Comparison of ENCODE assay signal across 10 cellular contexts in genomic region chr9:120730661-120731514, GRCh38. TPM values are rescaled to one million over a fixed set of nuclear protein-coding genes. Genes with fewer than 3 reads are reported as not detected.
DNase-seq lines count a peak whose midpoint lies in the region; ATAC-seq and TF ChIP-seq lines count a peak whose summit lies in the region.
"Had no signal": no experiment of that assay in that cellular context is flagged by ENCODE, and none has a peak within 500 bp of the region (broad histone marks: within the 10 kb centered on the region; RNA-seq: fewer than 3 reads in every experiment).

No MANE protein-coding gene starts in this region.

- peaks cover 0 to 4% (median 0%) of the 10 kb centered on the region in 7 donors for H3K9me3 Mint-ChIP-seq in CD14-positive monocyte
- H3K9me3 Mint-ChIP-seq: stimulated activated naive CD8-positive, alpha-beta T cell treated with anti-CD3 and anti-CD28 coated beads, Interleukin-15, amount 100 ng/mL, for 72 hours had no signal

- H3K27ac ChIP-seq in cingulate gyrus (ENCODE audit: low read depth, low read length) (peak overlapping the region; percentile 74), right lobe of liver (peak overlapping the region; percentile 72 to 93 (median 90)), adrenal gland (no peak overlapping the region), prostate gland (no peak overlapping the region)

- H3K4me3 ChIP-seq in right lobe of liver (peak overlapping the region in 1 of 3 donors; percentile 10), adrenal gland (no peak overlapping the region), prostate gland (no peak overlapping the region)

- peaks cover 0 to 4% of the 10 kb centered on the region in 2 donors for H3K36me3 Mint-ChIP-seq in CD14-positive monocyte

- WGBS in right lobe of liver (ENCODE audit: insufficient coverage, low coverage, low lambda C conversion rate, missing lambda C conversion rate): 42% methylated on average over 4 of the region's 7 CpGs
- 76 to 86% (median 83%) methylated on average over 7 of the region's 7 CpGs for whole genome bisulfite sequencing in adrenal gland, 4 donors
- WGBS in prostate gland: 82% methylated on average over 7 of the region's 7 CpGs

- DNase-seq in CD14-positive monocyte (ENCODE audit: low spot score): no peak
- DNase-seq in LHCN-M2 (ENCODE audit: low read depth): peak; percentile 96
- DNase-seq in right lobe of liver: peak; percentile 84 to 91 (median 87)
- no peak for DNase-seq in adrenal gland
- no peak for DNase-seq in activated CD4-positive, CD25-positive, alpha-beta regulatory T cell (lab: John Stamatoyannopoulos, UW)
- no peak for DNase-seq in prostate gland (ENCODE audit: low spot score)
- DNase-seq: activated CD4-positive, alpha-beta T cell treated with anti-CD3 and anti-CD28 coated beads, Interleukin-2, amount 50 U/mL, for 4 hours; stimulated activated naive CD8-positive, alpha-beta T cell treated with anti-CD3 and anti-CD28 coated beads, Interleukin-15, amount 100 ng/mL, for 72 hours had no signal

- peaks cover 87% of the 10 kb centered on the region for H3K4me1 Mint-ChIP-seq in CD14-positive monocyte

- peaks cover 0 to 63% (median 22%) of the 10 kb centered on the region in 4 donors for H3K4me1 ChIP-seq in right lobe of liver
- H3K4me1 ChIP-seq in adrenal gland (replicated peaks in 1 of 2): no peaks in the 10 kb centered on the region
- H3K4me1 ChIP-seq in prostate gland (replicated peaks): no peaks in the 10 kb centered on the region

- H3K9me3 ChIP-seq in right lobe of liver (no peaks in the 10 kb centered on the region), adrenal gland (replicated peaks in 1 of 3) (no peaks in the 10 kb centered on the region), prostate gland (no peaks in the 10 kb centered on the region)

- TF ChIP-seq POLR2A in right lobe of liver (IDR thresholded peaks at IDR 0.05): peak; percentile 37
- no peak for TF ChIP-seq POLR2A in adrenal gland (IDR thresholded peaks at IDR 0.05)
- TF ChIP-seq POLR2A in prostate gland (IDR thresholded peaks at IDR 0.05): no peak

- ATAC-seq in right lobe of liver (peak; percentile 73 to 86 (median 76)), HG03045 (IDR thresholded peaks at IDR 0.05; ENCODE audit: unreplicated experiment) (no peak)
- ATAC-seq: stimulated activated naive CD8-positive, alpha-beta T cell treated with anti-CD3 and anti-CD28 coated beads, Interleukin-15, amount 100 ng/mL, for 72 hours had no signal

- intact Hi-C loops in CD14-positive monocyte (cut with micrococcal nuclease) (loop anchor here in 1 of 2 donors (10.0 kb wide), 2 partner anchors 46 to 54 kb away; no protein-coding TSS in a partner anchor), right lobe of liver (cut with DNase I) (no loop called here), adrenal gland (cut with DNase I) (no loop called here), prostate gland (cut with DNase I) (no loop called here)

- H3K27ac Mint-ChIP-seq in CD14-positive monocyte: peak overlapping the region in 5 of 7 donors; percentile 4 to 89 (median 64)
- H3K27ac Mint-ChIP-seq: stimulated activated naive CD8-positive, alpha-beta T cell treated with anti-CD3 and anti-CD28 coated beads, Interleukin-15, amount 100 ng/mL, for 72 hours had no signal

- H3K36me3 ChIP-seq in right lobe of liver: no peaks in the 10 kb centered on the region
- H3K36me3 ChIP-seq in adrenal gland (replicated peaks in 1 of 2): no peaks in the 10 kb centered on the region
- H3K36me3 ChIP-seq in prostate gland: no peaks in the 10 kb centered on the region

- H3K27me3 ChIP-seq in right lobe of liver: no peaks in the 10 kb centered on the region
- H3K27me3 ChIP-seq in adrenal gland: no peaks in the 10 kb centered on the region
- no peaks in the 10 kb centered on the region for H3K27me3 ChIP-seq in prostate gland (replicated peaks; ENCODE audit: insufficient read depth)

- TF ChIP-seq CTCF in CD14-positive monocyte (IDR thresholded peaks at IDR 0.05) (no peak), right lobe of liver (IDR thresholded peaks at IDR 0.05) (no peak), adrenal gland (IDR thresholded peaks at IDR 0.05) (no peak), prostate gland (IDR thresholded peaks at IDR 0.05) (no peak)

- H3K4me3 Mint-ChIP-seq in CD14-positive monocyte: no peak overlapping the region
- H3K4me3 Mint-ChIP-seq: stimulated activated naive CD8-positive, alpha-beta T cell treated with anti-CD3 and anti-CD28 coated beads, Interleukin-15, amount 100 ng/mL, for 72 hours had no signal

- H3K27me3 Mint-ChIP-seq in CD14-positive monocyte (ENCODE audit: low read depth in 3 of 3): no peaks in the 10 kb centered on the region
- H3K27me3 Mint-ChIP-seq: stimulated activated naive CD8-positive, alpha-beta T cell treated with anti-CD3 and anti-CD28 coated beads, Interleukin-15, amount 100 ng/mL, for 72 hours had no signal

RNA-seq across cellular contexts. Expression of gene MEGF9, which starts 16.6 kb away (rescaled TPM):
- polyA plus RNA-seq in CD14-positive monocyte (10 to 100 TPM; 89.7 to 92.8 TPM), adrenal gland (10 to 100 TPM in 1 of 3 donors, 1 to 10 TPM in 2; 3.9 to 22.4 (median 4.3) TPM)
- total RNA-seq in LHCN-M2 (2014; rRNA removed) (7.5 and 9.4 TPM in 2 replicates), right lobe of liver (10 to 100 TPM; 26.8 to 49.0 (median 38.2) TPM), adrenal gland (10 to 100 TPM; 13.9 to 28.5 (median 22.4) TPM), prostate gland (10 to 100 TPM; 12.0 to 25.3 TPM)
- polyA plus RNA-seq in LHCN-M2 (2012): 6.2 TPM

Comparison
In these comparisons a context has a peak if more than half of its experiments do, and no peak if none do; other contexts are left out.
1. DNase-seq: peak in LHCN-M2 (single experiment) and right lobe of liver (3 of 3); none in CD14-positive monocyte (single experiment), adrenal gland (0 of 7), activated CD4-positive, CD25-positive, alpha-beta regulatory T cell (0 of 4) and prostate gland (single experiment).
2. H3K27ac ChIP-seq: peak in cingulate gyrus (single experiment) and right lobe of liver (3 of 3); none in adrenal gland (0 of 5) and prostate gland (0 of 2).